7 cellular contexts compared by ENCODE assay signal in the genomic region with DNA sequence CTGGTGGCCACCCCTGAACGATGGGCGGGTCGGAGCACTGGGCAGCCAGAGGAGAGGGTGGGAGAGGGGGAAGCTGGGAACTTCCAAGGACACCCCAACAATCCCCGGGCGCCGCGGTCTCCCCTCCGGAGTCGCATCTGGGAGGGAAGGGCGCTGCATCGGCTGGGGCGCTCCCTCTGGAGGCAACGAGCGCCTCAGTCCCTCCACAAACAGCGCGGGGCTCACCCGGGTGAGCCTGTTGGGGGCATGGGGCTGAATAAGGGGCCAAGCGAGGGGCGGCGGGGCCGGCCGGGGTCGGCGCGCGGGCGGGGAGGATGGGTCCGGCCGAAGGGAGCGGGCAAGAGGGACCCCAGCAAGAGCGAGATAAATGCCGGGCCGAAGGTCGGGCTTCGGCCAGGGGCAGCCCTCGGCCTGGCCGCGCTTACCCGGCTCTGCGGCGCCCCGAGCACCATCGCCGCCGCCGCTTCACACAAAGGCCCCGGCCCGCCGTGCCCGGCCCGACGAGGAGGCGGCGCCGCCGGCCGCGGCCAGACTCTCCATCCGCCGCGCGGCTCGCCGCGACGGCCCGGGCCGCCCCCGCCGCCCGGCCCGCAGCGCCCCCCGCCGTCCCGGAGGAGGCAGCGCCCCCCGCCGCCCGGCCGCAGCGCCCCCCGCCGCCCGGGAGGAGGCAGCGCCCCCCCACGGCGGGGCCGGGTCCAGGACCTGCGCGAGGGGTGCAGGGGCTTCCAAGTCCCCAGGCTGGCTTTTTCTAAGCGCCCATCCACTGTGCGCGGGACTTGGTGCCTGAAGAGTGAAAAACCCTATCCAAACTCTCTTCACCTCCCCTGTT. TPM values are rescaled to one million over a fixed set of nuclear protein-coding genes. Genes with fewer than 3 reads are reported as not detected.
DNase-seq lines count a peak whose midpoint lies in the region; ATAC-seq and TF ChIP-seq lines count a peak whose summit lies in the region.

A gene with protein sequence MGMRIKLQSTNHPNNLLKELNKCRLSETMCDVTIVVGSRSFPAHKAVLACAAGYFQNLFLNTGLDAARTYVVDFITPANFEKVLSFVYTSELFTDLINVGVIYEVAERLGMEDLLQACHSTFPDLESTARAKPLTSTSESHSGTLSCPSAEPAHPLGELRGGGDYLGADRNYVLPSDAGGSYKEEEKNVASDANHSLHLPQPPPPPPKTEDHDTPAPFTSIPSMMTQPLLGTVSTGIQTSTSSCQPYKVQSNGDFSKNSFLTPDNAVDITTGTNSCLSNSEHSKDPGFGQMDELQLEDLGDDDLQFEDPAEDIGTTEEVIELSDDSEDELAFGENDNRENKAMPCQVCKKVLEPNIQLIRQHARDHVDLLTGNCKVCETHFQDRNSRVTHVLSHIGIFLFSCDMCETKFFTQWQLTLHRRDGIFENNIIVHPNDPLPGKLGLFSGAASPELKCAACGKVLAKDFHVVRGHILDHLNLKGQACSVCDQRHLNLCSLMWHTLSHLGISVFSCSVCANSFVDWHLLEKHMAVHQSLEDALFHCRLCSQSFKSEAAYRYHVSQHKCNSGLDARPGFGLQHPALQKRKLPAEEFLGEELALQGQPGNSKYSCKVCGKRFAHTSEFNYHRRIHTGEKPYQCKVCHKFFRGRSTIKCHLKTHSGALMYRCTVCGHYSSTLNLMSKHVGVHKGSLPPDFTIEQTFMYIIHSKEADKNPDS (minus strand): TSS at position 567 of the 829 bp plus-strand sequence. CDS start 1,629 bp downstream, outside the sequence.

- no peaks in the 10 kb centered on the region for H3K9me3 Mint-ChIP-seq in chondrocyte (ENCODE audit: low read depth)

- H3K4me1 Mint-ChIP-seq in chondrocyte (ENCODE audit: low read depth) = peaks cover 35% of the 10 kb centered on the region

- no peaks in the 10 kb centered on the region for H3K27me3 Mint-ChIP-seq in chondrocyte (ENCODE audit: low read depth)

- H3K4me3 Mint-ChIP-seq in chondrocyte (ENCODE audit: unreplicated experiment) = peak within 1 kb of the TSS; percentile 97

- peaks cover 20% of the 10 kb centered on the region for H3K36me3 Mint-ChIP-seq in chondrocyte (ENCODE audit: low read depth)

- peak; percentile 84 for ATAC-seq in HG02642 (IDR thresholded peaks at IDR 0.05; ENCODE audit: poor library complexity, unreplicated experiment)
- peak; percentile 84 to 86 for ATAC-seq in activated CD4-positive, CD25-positive, alpha-beta regulatory T cell treated with anti-CD3 and anti-CD28 coated beads, Interleukin-2, amount 50 U/mL, for 24 hours

- peak within 1 kb of the TSS; percentile 58 for H3K27ac Mint-ChIP-seq in chondrocyte (ENCODE audit: unreplicated experiment)

- DNase-seq in GM13977 (ENCODE audit: low spot score) (peak; percentile 95), NCI-H1930 (lab: John Stamatoyannopoulos, UW) (peak; percentile 39 to 73), chondrocyte (ENCODE audit: low spot score) (no peak), left kidney (ENCODE audit: low read depth, low spot score) (peak; percentile 85)
- peak; percentile 60 for DNase-seq in stimulated activated CD4-positive, alpha-beta T cell treated with anti-CD3 and anti-CD28 coated beads, Interleukin-4, amount 100 ng/mL, for 24 hours

- in situ Hi-C loops in GM13977 (cut with MboI; ENCODE audit: low pct_unique_long_range_greater_than_20kb, low sequenced_read_pairs, unreplicated experiment) = loop anchor here (10.0 kb wide), 1 partner anchor 169 kb away; no protein-coding TSS in a partner anchor

- TF ChIP-seq CTCF in GM13977 (IDR thresholded peaks at IDR 0.05; ENCODE audit: extremely low read depth, insufficient read depth, missing control alignments) (peak; percentile 63), chondrocyte (IDR thresholded peaks at IDR 0.05) (peak; percentile 81)

RNA-seq across cellular contexts. Expression of the gene that starts here (rescaled TPM):
- total RNA-seq in chondrocyte = 5.8 to 6.1 TPM (median 6.0 TPM) in 3 replicates
